ENCODE assay signal across 8 cellular contexts in the genomic region with DNA sequence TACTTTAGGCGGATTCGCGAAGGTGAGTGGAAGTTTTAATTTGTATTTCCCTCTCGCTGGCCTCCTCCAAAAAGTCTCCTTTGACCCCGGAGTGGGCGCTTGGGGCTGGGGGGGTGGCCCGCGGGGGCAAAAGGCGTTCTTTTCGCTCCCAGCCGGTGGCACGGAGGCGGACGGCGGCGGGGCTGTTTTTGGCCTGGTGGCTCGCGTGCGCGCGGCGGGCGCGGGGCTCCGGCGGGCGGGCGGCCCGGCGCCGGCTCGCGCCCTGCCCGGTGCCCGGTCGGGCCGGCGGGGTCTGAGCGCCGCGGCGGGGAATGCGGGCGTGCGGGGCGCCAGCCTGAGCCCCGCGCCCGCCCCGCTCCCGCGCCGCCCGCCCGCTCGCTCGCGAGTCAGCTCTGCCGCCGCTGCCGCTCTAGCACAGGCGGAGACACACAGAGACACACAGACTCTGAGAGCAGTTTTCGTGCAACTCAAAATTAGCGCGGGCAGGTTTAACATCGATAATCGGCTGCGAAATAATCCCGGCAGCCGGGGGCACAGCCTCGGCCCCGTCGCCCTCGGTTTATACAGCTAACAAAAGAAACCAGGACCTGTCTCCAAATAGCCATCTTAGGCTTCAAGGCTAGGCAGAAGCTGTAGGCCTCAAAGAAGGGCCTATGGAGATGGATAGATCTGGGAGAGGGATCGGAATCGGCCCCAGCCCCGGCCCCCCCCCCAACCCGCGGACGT. TPM values are rescaled to one million over a fixed set of nuclear protein-coding genes. Genes with fewer than 3 reads are reported as not detected.
DNase-seq lines count a peak whose midpoint lies in the region; ATAC-seq and TF ChIP-seq lines count a peak whose summit lies in the region.

No MANE protein-coding gene starts in this region.

- H3K27me3 Mint-ChIP-seq in endodermal cell (ENCODE audit: insufficient read depth) (peaks cover 7% of the 10 kb centered on the region), mesothelial cell of epicardium (ENCODE audit: low read depth) (no peaks in the 10 kb centered on the region)

- H2AFZ ChIP-seq in ACC112 (ENCODE audit: low read length, unreplicated experiment), result peak overlapping the region; percentile 35

- H3K27me3 ChIP-seq in ACC112 (ENCODE audit: insufficient read depth, low read length) (no peaks in the 10 kb centered on the region), endodermal cell (ENCODE audit: control insufficient read depth, insufficient read depth, low read length, poor library complexity, severe bottlenecking) (peaks cover 12% of the 10 kb centered on the region)

- H3K27ac Mint-ChIP-seq in endodermal cell (peak overlapping the region; percentile 98), mesothelial cell of epicardium (peak overlapping the region; percentile 100)

- H3K4me3 Mint-ChIP-seq in endodermal cell, result peak overlapping the region; percentile 93
- peak overlapping the region; percentile 98 for H3K4me3 Mint-ChIP-seq in mesothelial cell of epicardium

- H3K79me2 ChIP-seq in ACC112 (ENCODE audit: control insufficient read depth, insufficient read depth, low read length, unreplicated experiment), result peaks cover 59% of the 10 kb centered on the region

- H3K9ac ChIP-seq in endodermal cell (ENCODE audit: extremely low read depth, low read length, poor library complexity, severe bottlenecking), result peak overlapping the region; percentile 92

- peaks cover under 1% of the 10 kb centered on the region for H3K9me3 ChIP-seq in endodermal cell (ENCODE audit: control insufficient read depth, low read length)

- DNase-seq in NCI-H748 treated with DMSO at 0.1 percent for 48 hours (lab: John Stamatoyannopoulos, UW) (peak; percentile 41), endodermal cell (peak; percentile 84), mesothelial cell of epicardium (ENCODE audit: low spot score in 2 of 2, unreplicated experiment in 2 of 2) (peak; percentile 28 to 53)
- DNase-seq in activated CD8-positive, alpha-beta memory T cell treated with anti-CD3 and anti-CD28 coated beads, Interleukin-2, amount 50 U/mL, for 4 hours, result peak; percentile 59
- peak; percentile 26 to 38 for DNase-seq in stimulated activated CD8-positive, alpha-beta memory T cell treated with anti-CD3 and anti-CD28 coated beads, Interleukin-15, amount 100 ng/mL, for 4 hours (ENCODE audit: low read depth in 2 of 2)

- H3K4me3 ChIP-seq in ACC112 (ENCODE audit: low read depth, low read length) (peak overlapping the region; percentile 91), endodermal cell (ENCODE audit: low read length) (peak overlapping the region; percentile 92)

- peak; percentile 17 for TF ChIP-seq POLR2A in GM19099 (IDR thresholded peaks at IDR 0.05; ENCODE audit: extremely low read depth, insufficient read length, low read depth)

- no peak for ATAC-seq in HG03135 (IDR thresholded peaks at IDR 0.05; ENCODE audit: unreplicated experiment)

- H3K4me1 ChIP-seq in ACC112 (ENCODE audit: control insufficient read depth, insufficient read depth, low read length, unreplicated experiment), result peaks cover 19% of the 10 kb centered on the region
- peaks cover 3% of the 10 kb centered on the region for H3K4me1 ChIP-seq in endodermal cell (ENCODE audit: control insufficient read depth, insufficient read depth, low read length)

- 0 out of 2 replicates have a peak, but pooled peaks cover 4% of the 10 kb centered on the region for H3K36me3 ChIP-seq in ACC112 (ENCODE audit: insufficient read depth, low read length)
- peaks cover 27% of the 10 kb centered on the region for H3K36me3 ChIP-seq in endodermal cell (ENCODE audit: control insufficient read depth, insufficient read depth, low read length)

- H3K9me3 Mint-ChIP-seq in endodermal cell (no peaks in the 10 kb centered on the region), mesothelial cell of epicardium (no peaks in the 10 kb centered on the region)

- peaks cover 11% of the 10 kb centered on the region for H3K4me1 Mint-ChIP-seq in endodermal cell
- peaks cover 27% of the 10 kb centered on the region for H3K4me1 Mint-ChIP-seq in mesothelial cell of epicardium

- TF ChIP-seq CTCF in endodermal cell (conservative IDR thresholded peaks at IDR 0.05) (no peak), mesothelial cell of epicardium (IDR thresholded peaks at IDR 0.05; ENCODE audit: unreplicated experiment) (no peak)

- peak overlapping the region; percentile 89 for H3K27ac ChIP-seq in ACC112 (ENCODE audit: low read depth, low read length)
- peak overlapping the region; percentile 92 for H3K27ac ChIP-seq in endodermal cell (ENCODE audit: low read depth, low read length)

- H3K36me3 Mint-ChIP-seq in endodermal cell (ENCODE audit: low read depth) (peaks cover 16% of the 10 kb centered on the region), mesothelial cell of epicardium (peaks cover 8% of the 10 kb centered on the region)

- 0% methylated on average over 79 of the region's 80 CpGs; no CpG with 5 or more reads in 1 of the 2 experiments for WGBS in endodermal cell (ENCODE audit: insufficient coverage in 1 of 2, insufficient read length in 1 of 2), 2 experiments

RNA-seq across cellular contexts. Expression of a gene that starts 0.8 kb away (rescaled TPM):
- total RNA-seq in endodermal cell (10 to 100 TPM; 54.0 to 58.1 TPM), mesothelial cell of epicardium (57.9 to 67.1 TPM (median 64.3 TPM) in 3 replicates)
- polyA plus RNA-seq in endodermal cell (2013, experiment 1 of 2), result 34.2 TPM
- polyA plus RNA-seq in endodermal cell (2013, experiment 2 of 2), result 35.0 TPM

Comparison
In these comparisons a context has a peak if more than half of its experiments do, and no peak if none do; other contexts are left out.
1. DNase-seq: peak in every context shown above with its lines; median percentile 84 in endodermal cell; 59 in activated CD8-positive, alpha-beta memory T cell treated with anti-CD3 and anti-CD28 coated beads, Interleukin-2, amount 50 U/mL, for 4 hours; 41 in NCI-H748 treated with DMSO at 0.1 percent for 48 hours; 40 in mesothelial cell of epicardium; 32 in stimulated activated CD8-positive, alpha-beta memory T cell treated with anti-CD3 and anti-CD28 coated beads, Interleukin-15, amount 100 ng/mL, for 4 hours.